19 cellular contexts compared by ENCODE assay signal in the genomic region with DNA sequence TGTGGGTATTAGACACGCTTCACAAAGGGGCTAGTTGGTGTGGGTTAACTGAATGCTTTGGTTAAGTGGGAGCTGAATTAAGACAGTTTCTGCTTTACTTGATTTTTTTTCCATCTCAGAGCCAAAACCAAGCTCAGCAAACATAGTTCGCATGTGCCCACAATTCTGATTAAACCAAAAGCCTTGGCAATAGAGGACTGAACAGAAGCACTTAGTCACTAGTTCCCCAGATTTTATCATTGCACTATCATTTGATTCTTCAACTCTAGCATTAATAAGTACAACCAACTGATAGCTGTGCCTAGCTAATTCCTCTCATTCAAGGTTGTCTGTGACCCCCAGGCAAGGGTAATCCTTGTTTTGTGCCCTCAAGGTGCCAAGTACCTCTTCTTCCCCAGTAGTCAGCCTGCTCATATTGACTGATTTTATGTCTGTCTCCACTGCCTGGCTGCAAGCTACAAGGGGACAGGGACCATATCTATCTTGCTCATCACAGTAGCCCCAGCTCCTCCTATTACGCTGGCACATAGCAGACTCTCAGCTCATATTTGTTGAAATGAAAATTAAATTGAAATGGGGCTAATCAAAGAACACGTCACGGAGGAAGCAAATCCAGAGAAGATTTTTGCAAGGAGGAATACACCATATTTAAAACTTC. TPM values are rescaled to one million over a fixed set of nuclear protein-coding genes. Genes with fewer than 3 reads are reported as not detected.
DNase-seq lines count a peak whose midpoint lies in the region; ATAC-seq and TF ChIP-seq lines count a peak whose summit lies in the region.
"Had no signal": no experiment of that assay in that cellular context is flagged by ENCODE, and none has a peak within 500 bp of the region (broad histone marks: within the 10 kb centered on the region; RNA-seq: fewer than 3 reads in every experiment).

No MANE protein-coding gene starts in this region.

- H3K9ac ChIP-seq in OCI-LY3 (ENCODE audit: low read length) (no peak overlapping the region), smooth muscle cell (ENCODE audit: low read depth) (no peak overlapping the region)

- ATAC-seq in activated CD8-positive, alpha-beta T cell treated with anti-CD3 and anti-CD28 coated beads for 36 hours: peak; percentile 53
- no peak for ATAC-seq in activated CD8-positive, alpha-beta T cell treated with anti-CD3 and anti-CD28 coated beads, Interleukin-2, amount 10 ng/mL, durations not matched to agents 7 days and 5 days
- no peak for ATAC-seq in central memory CD8-positive, alpha-beta T cell (replicated peaks; ENCODE audit: extremely low read depth, poor library complexity, severe bottlenecking)
- no peak for ATAC-seq in GM21367 (IDR thresholded peaks at IDR 0.05; ENCODE audit: unreplicated experiment)
- no peak for ATAC-seq in GM18907 (IDR thresholded peaks at IDR 0.05; ENCODE audit: unreplicated experiment)

- peak overlapping the region; percentile 32 for H3K27ac Mint-ChIP-seq in activated CD8-positive, alpha-beta T cell treated with anti-CD3 and anti-CD28 coated beads for 36 hours
- H3K27ac Mint-ChIP-seq in activated CD8-positive, alpha-beta T cell treated with anti-CD3 and anti-CD28 coated beads, Interleukin-2, amount 10 ng/mL, durations not matched to agents 7 days and 5 days: no peak overlapping the region
- peak overlapping the region; percentile 80 for H3K27ac Mint-ChIP-seq in central memory CD8-positive, alpha-beta T cell (ENCODE audit: low read depth)
- H3K27ac Mint-ChIP-seq: activated naive CD8-positive, alpha-beta T cell treated with anti-CD3 and anti-CD28 coated beads, Interleukin-2, amount 10 ng/mL, durations not matched to agents 7 days and 5 days; T-helper 2 cell treated with Interferon-gamma antibody and Interleukin-4, amounts not matched to agents 5 μg/mL and 100 μg/mL, for 36 hours had no signal

- no peaks in the 10 kb centered on the region for H3K36me3 ChIP-seq in OCI-LY3 (replicated peaks; ENCODE audit: low read depth, low read length)
- no peaks in the 10 kb centered on the region for H3K36me3 ChIP-seq in smooth muscle cell (ENCODE audit: low read depth)

- H3K27me3 Mint-ChIP-seq in activated CD8-positive, alpha-beta T cell treated with anti-CD3 and anti-CD28 coated beads for 36 hours: no peaks in the 10 kb centered on the region
- no peaks in the 10 kb centered on the region for H3K27me3 Mint-ChIP-seq in activated CD8-positive, alpha-beta T cell treated with anti-CD3 and anti-CD28 coated beads, Interleukin-2, amount 10 ng/mL, durations not matched to agents 7 days and 5 days (ENCODE audit: low read depth)
- no peaks in the 10 kb centered on the region for H3K27me3 Mint-ChIP-seq in central memory CD8-positive, alpha-beta T cell
- H3K27me3 Mint-ChIP-seq: activated naive CD8-positive, alpha-beta T cell treated with anti-CD3 and anti-CD28 coated beads, Interleukin-2, amount 10 ng/mL, durations not matched to agents 7 days and 5 days had no signal

- H3K9me3 ChIP-seq in OCI-LY3 (ENCODE audit: insufficient read depth, low read length) (no peaks in the 10 kb centered on the region), smooth muscle cell (replicated peaks; ENCODE audit: low read depth) (no peaks in the 10 kb centered on the region)

- CTCF ChIA-PET in activated CD8-positive, alpha-beta T cell treated with anti-CD3 and anti-CD28 coated beads for 36 hours (lab: Charles Lee): interaction anchor here (0.8 to 18.2 kb wide), 15 partner anchors 9 to 181 kb away, joined by 3 to 354 read pairs (median 4); a partner anchor contains a TSS
- CTCF ChIA-PET in activated CD8-positive, alpha-beta T cell treated with anti-CD3 and anti-CD28 coated beads, Interleukin-2, amount 10 ng/mL, durations not matched to agents 7 days and 5 days (lab: Charles Lee): interaction anchor here (0.7 to 3.2 kb wide), 8 partner anchors 8 to 178 kb away, joined by 3 to 27 read pairs (median 13); a partner anchor contains a TSS

- H3K79me2 ChIP-seq in OCI-LY3 (ENCODE audit: low read length) (no peaks in the 10 kb centered on the region), smooth muscle cell (ENCODE audit: low read depth) (no peaks in the 10 kb centered on the region)

- no peak overlapping the region for H3K4me3 Mint-ChIP-seq in activated CD8-positive, alpha-beta T cell treated with anti-CD3 and anti-CD28 coated beads for 36 hours
- no peak overlapping the region for H3K4me3 Mint-ChIP-seq in activated CD8-positive, alpha-beta T cell treated with anti-CD3 and anti-CD28 coated beads, Interleukin-2, amount 10 ng/mL, durations not matched to agents 7 days and 5 days
- H3K4me3 Mint-ChIP-seq in central memory CD8-positive, alpha-beta T cell: no peak overlapping the region
- H3K4me3 Mint-ChIP-seq: activated naive CD8-positive, alpha-beta T cell treated with anti-CD3 and anti-CD28 coated beads, Interleukin-2, amount 10 ng/mL, durations not matched to agents 7 days and 5 days; T-helper 2 cell treated with Interferon-gamma antibody and Interleukin-4, amounts not matched to agents 5 μg/mL and 100 μg/mL, for 36 hours had no signal

- peaks cover 52% of the 10 kb centered on the region for H3K4me1 Mint-ChIP-seq in activated CD8-positive, alpha-beta T cell treated with anti-CD3 and anti-CD28 coated beads for 36 hours (ENCODE audit: low read depth)
- peaks cover 40% of the 10 kb centered on the region for H3K4me1 Mint-ChIP-seq in activated CD8-positive, alpha-beta T cell treated with anti-CD3 and anti-CD28 coated beads, Interleukin-2, amount 10 ng/mL, durations not matched to agents 7 days and 5 days (ENCODE audit: low read depth)
- H3K4me1 Mint-ChIP-seq in central memory CD8-positive, alpha-beta T cell: peaks cover 59% of the 10 kb centered on the region

- peak overlapping the region; percentile 7; the same call in 1 of the 2 replicates for H3K4me3 ChIP-seq in OCI-LY3 (ENCODE audit: low read length)
- no peak overlapping the region for H3K4me3 ChIP-seq in smooth muscle cell

- no peak for DNase-seq in activated CD8-positive, alpha-beta T cell treated with anti-CD3 and anti-CD28 coated beads for 36 hours
- DNase-seq in activated CD8-positive, alpha-beta T cell treated with anti-CD3 and anti-CD28 coated beads, Interleukin-2, amount 10 ng/mL, durations not matched to agents 7 days and 5 days: no peak
- no peak for DNase-seq in central memory CD8-positive, alpha-beta T cell (ENCODE audit: low spot score in 2 of 2)
- DNase-seq in smooth muscle cell (lab: John Stamatoyannopoulos, UW; ENCODE audit: unreplicated experiment) (no peak), HK-2 (ENCODE audit: unreplicated experiment) (no peak)
- DNase-seq: activated CD4-positive, CD25-positive, alpha-beta regulatory T cell treated with anti-CD3 and anti-CD28 coated beads, Interleukin-2, amount 50 U/mL, for 72 hours; activated CD8-positive, alpha-beta memory T cell treated with anti-CD3 and anti-CD28 coated beads, Interleukin-2, amount 50 U/mL, for 4 hours; activated naive CD8-positive, alpha-beta T cell treated with anti-CD3 and anti-CD28 coated beads, Interleukin-2, amount 10 ng/mL, durations not matched to agents 7 days and 5 days; central memory CD4-positive, alpha-beta T cell; effector CD8-positive, alpha-beta T cell; NCI-H146; retina; Right ventricle myocardium superior; stimulated activated CD4-positive, alpha-beta T cell treated with anti-CD3 and anti-CD28 coated beads, Interleukin-15, amount 100 ng/mL, for 24 hours; stimulated activated naive CD4-positive, alpha-beta T cell had no signal

- H2AFZ ChIP-seq in OCI-LY3 (ENCODE audit: low read depth, low read length) (no peak overlapping the region), smooth muscle cell (ENCODE audit: low read depth) (no peak overlapping the region)

- H4K20me1 ChIP-seq in OCI-LY3 (ENCODE audit: insufficient read depth, low read length): no peaks in the 10 kb centered on the region
- H4K20me1 ChIP-seq in smooth muscle cell (ENCODE audit: low read depth): no peaks in the 10 kb centered on the region

- POLR2A ChIA-PET in activated CD8-positive, alpha-beta T cell treated with anti-CD3 and anti-CD28 coated beads for 36 hours (lab: Charles Lee): interaction anchor here (1.2 to 2.5 kb wide), 2 partner anchors 10 to 74 kb away, joined by 4 to 14 read pairs; a partner anchor contains a TSS
- POLR2A ChIA-PET in activated CD8-positive, alpha-beta T cell treated with anti-CD3 and anti-CD28 coated beads, Interleukin-2, amount 10 ng/mL, durations not matched to agents 7 days and 5 days (lab: Charles Lee): interaction anchor here (0.9 to 1.3 kb wide), 2 partner anchors 26 to 105 kb away, joined by 3 to 8 read pairs; no protein-coding TSS in a partner anchor

- peaks cover 7% of the 10 kb centered on the region for H3F3A ChIP-seq in smooth muscle cell (ENCODE audit: low read depth)

- peak overlapping the region; percentile 41 for H3K4me2 ChIP-seq in OCI-LY3 (ENCODE audit: low read length)
- no peak overlapping the region for H3K4me2 ChIP-seq in smooth muscle cell

- H3K4me1 ChIP-seq in OCI-LY3 (ENCODE audit: low read length): peaks cover 16% of the 10 kb centered on the region
- H3K4me1 ChIP-seq in smooth muscle cell (ENCODE audit: low read depth): no peaks in the 10 kb centered on the region

- intact Hi-C loops in activated CD8-positive, alpha-beta T cell treated with anti-CD3 and anti-CD28 coated beads for 36 hours (cut with micrococcal nuclease): no loop called here

- H3K27ac ChIP-seq in OCI-LY3 (ENCODE audit: low read length) (no peak overlapping the region), smooth muscle cell (ENCODE audit: low read depth) (peak overlapping the region; percentile 33)

- no peaks in the 10 kb centered on the region for H3K9me3 Mint-ChIP-seq in activated CD8-positive, alpha-beta T cell treated with anti-CD3 and anti-CD28 coated beads for 36 hours
- no peaks in the 10 kb centered on the region for H3K9me3 Mint-ChIP-seq in activated CD8-positive, alpha-beta T cell treated with anti-CD3 and anti-CD28 coated beads, Interleukin-2, amount 10 ng/mL, durations not matched to agents 7 days and 5 days (ENCODE audit: insufficient read depth)
- no peaks in the 10 kb centered on the region for H3K9me3 Mint-ChIP-seq in central memory CD8-positive, alpha-beta T cell
- H3K9me3 Mint-ChIP-seq: activated naive CD8-positive, alpha-beta T cell treated with anti-CD3 and anti-CD28 coated beads, Interleukin-2, amount 10 ng/mL, durations not matched to agents 7 days and 5 days; T-helper 2 cell treated with Interferon-gamma antibody and Interleukin-4, amounts not matched to agents 5 μg/mL and 100 μg/mL, for 36 hours had no signal

- H3K36me3 Mint-ChIP-seq in activated CD8-positive, alpha-beta T cell treated with anti-CD3 and anti-CD28 coated beads for 36 hours (ENCODE audit: low read depth): no peaks in the 10 kb centered on the region
- H3K36me3 Mint-ChIP-seq in activated CD8-positive, alpha-beta T cell treated with anti-CD3 and anti-CD28 coated beads, Interleukin-2, amount 10 ng/mL, durations not matched to agents 7 days and 5 days (ENCODE audit: low read depth): peaks cover 15% of the 10 kb centered on the region
- H3K36me3 Mint-ChIP-seq in central memory CD8-positive, alpha-beta T cell (ENCODE audit: insufficient read depth): no peaks in the 10 kb centered on the region

- H3K27me3 ChIP-seq in OCI-LY3 (ENCODE audit: low read depth, low read length): no peaks in the 10 kb centered on the region
- H3K27me3 ChIP-seq in smooth muscle cell (ENCODE audit: low read depth): no peaks in the 10 kb centered on the region

- no peak for TF ChIP-seq CTCF in activated CD8-positive, alpha-beta T cell treated with anti-CD3 and anti-CD28 coated beads for 36 hours (IDR thresholded peaks at IDR 0.05)
- TF ChIP-seq CTCF in OCI-LY3 (IDR thresholded peaks at IDR 0.05; ENCODE audit: low read depth, low read length) (no peak), smooth muscle cell (IDR thresholded peaks at IDR 0.05; ENCODE audit: borderline replicate concordance, insufficient read depth, poor library complexity, severe bottlenecking) (no peak)

- WGBS in smooth muscle cell (ENCODE audit: low lambda C conversion rate): 79% methylated on average over 5 of the region's 5 CpGs

RNA-seq across cellular contexts. Expression of a gene that starts 9.9 kb away (rescaled TPM):
- total RNA-seq in activated CD8-positive, alpha-beta T cell treated with anti-CD3 and anti-CD28 coated beads for 36 hours: 10 to 100 TPM; 63.0 to 66.5 TPM
- total RNA-seq in activated CD8-positive, alpha-beta T cell treated with anti-CD3 and anti-CD28 coated beads, Interleukin-2, amount 10 ng/mL, durations not matched to agents 7 days and 5 days: 100 to 1,000 TPM in 1 of 2 experiments, 10 to 100 TPM in 1; 94.6 to 101 TPM
- total RNA-seq in smooth muscle cell: 131 and 139 TPM in 2 replicates
- 90.5 and 137 TPM in 2 replicates for polyA plus RNA-seq in smooth muscle cell
